8 cellular contexts compared by ENCODE assay signal in genomic region chr6:33771342-33772113, GRCh38. TPM values are rescaled to one million over a fixed set of nuclear protein-coding genes. Genes with fewer than 3 reads are reported as not detected.
DNase-seq lines count a peak whose midpoint lies in the region; ATAC-seq and TF ChIP-seq lines count a peak whose summit lies in the region.

No MANE protein-coding gene starts in this region.

- intact Hi-C loops in esophagus squamous epithelium (cut with DNase I): no loop called here

- H3K4me1 Mint-ChIP-seq in HFFc6 (ENCODE audit: low read depth): peaks cover 70% of the 10 kb centered on the region
- peaks cover 11% of the 10 kb centered on the region for H3K4me1 Mint-ChIP-seq in activated T-cell treated with anti-CD3 and anti-CD28 coated beads, Interleukin-2, amount 50 U/mL, for 24 hours (ENCODE audit: low read depth)
- peaks cover 6 to 13% (median 12%) of the 10 kb centered on the region in 3 donors for H3K4me1 Mint-ChIP-seq in naive B cell

- H3K36me3 Mint-ChIP-seq in HFFc6 (ENCODE audit: low read depth) (peaks cover 32% of the 10 kb centered on the region), naive B cell (peaks cover 0 to 10% of the 10 kb centered on the region in 2 donors)
- peaks cover 46% of the 10 kb centered on the region for H3K36me3 Mint-ChIP-seq in activated T-cell treated with anti-CD3 and anti-CD28 coated beads, Interleukin-2, amount 50 U/mL, for 24 hours (ENCODE audit: low read depth)

- DNase-seq in HFFc6 (peak; percentile 97), NT2/D1 (ENCODE audit: low read depth, low spot score) (no peak), esophagus squamous epithelium (lab: John Stamatoyannopoulos, UW) (no peak), naive B cell (peak; percentile 53)
- peak; percentile 82 for DNase-seq in activated T-cell treated with anti-CD3 and anti-CD28 coated beads, Interleukin-2, amount 50 U/mL, for 24 hours
- DNase-seq in stimulated activated CD8-positive, alpha-beta memory T cell treated with anti-CD3 and anti-CD28 coated beads, Interleukin-7, amount 100 ng/mL, for 4 hours (ENCODE audit: low read depth in 2 of 2): peak; percentile 14 to 44

- H3K4me3 Mint-ChIP-seq in HFFc6: peak overlapping the region; percentile 73
- H3K4me3 Mint-ChIP-seq in activated T-cell treated with anti-CD3 and anti-CD28 coated beads, Interleukin-2, amount 50 U/mL, for 24 hours: no peak overlapping the region
- H3K4me3 Mint-ChIP-seq in naive B cell: peak overlapping the region in 1 of 8 donors; percentile 24

- H3K9ac ChIP-seq in NT2/D1 (ENCODE audit: insufficient read length, low read depth): peak overlapping the region; percentile 57

- H3K9me3 Mint-ChIP-seq in HFFc6 (no peaks in the 10 kb centered on the region), naive B cell (peaks cover 0 to 8% (median 0%) of the 10 kb centered on the region in 7 donors)
- no peaks in the 10 kb centered on the region for H3K9me3 Mint-ChIP-seq in activated T-cell treated with anti-CD3 and anti-CD28 coated beads, Interleukin-2, amount 50 U/mL, for 24 hours

- peak in 2 of 4 donors; percentile 4 to 24 for TF ChIP-seq POLR2A in esophagus squamous epithelium (IDR thresholded peaks at IDR 0.05)

- no peak overlapping the region for H3K4me3 ChIP-seq in NT2/D1 (ENCODE audit: insufficient read length, low read depth)
- peak overlapping the region in 2 of 4 donors; percentile 19 to 38 for H3K4me3 ChIP-seq in esophagus squamous epithelium

- H3K4me1 ChIP-seq in NT2/D1 (ENCODE audit: insufficient read depth, insufficient read length): peaks cover 23% of the 10 kb centered on the region
- H3K4me1 ChIP-seq in esophagus squamous epithelium: peaks cover 19 to 56% (median 36%) of the 10 kb centered on the region in 3 donors

- H3K27me3 Mint-ChIP-seq in HFFc6 (ENCODE audit: insufficient read depth): peaks cover 4% of the 10 kb centered on the region; the same call in 1 of the 2 replicates
- peaks cover 8% of the 10 kb centered on the region for H3K27me3 Mint-ChIP-seq in activated T-cell treated with anti-CD3 and anti-CD28 coated beads, Interleukin-2, amount 50 U/mL, for 24 hours
- peaks cover 0 to 16% (median 5%) of the 10 kb centered on the region in 3 donors for H3K27me3 Mint-ChIP-seq in naive B cell

- H3K27ac Mint-ChIP-seq in HFFc6 (peak overlapping the region; percentile 94), naive B cell (peak overlapping the region in 2 of 6 donors; percentile 59 to 60)
- H3K27ac Mint-ChIP-seq in activated T-cell treated with anti-CD3 and anti-CD28 coated beads, Interleukin-2, amount 50 U/mL, for 24 hours: peak overlapping the region; percentile 47

- H3K27ac ChIP-seq in C4-2B (no peak overlapping the region), esophagus squamous epithelium (peak overlapping the region; percentile 28 to 89 (median 76))

- H3K9me3 ChIP-seq in NT2/D1 (ENCODE audit: insufficient read depth, low read length): no peaks in the 10 kb centered on the region
- H3K9me3 ChIP-seq in esophagus squamous epithelium: no peaks in the 10 kb centered on the region

- WGBS in esophagus squamous epithelium, 2 donors: 7 to 25% methylated on average over 6 to 15 of the region's 43 CpGs

- TF ChIP-seq CTCF in C4-2B (conservative IDR thresholded peaks at IDR 0.05) (peak; percentile 99), HFFc6 (IDR thresholded peaks at IDR 0.05) (peak; percentile 98), esophagus squamous epithelium (IDR thresholded peaks at IDR 0.05) (peak; percentile 82 to 98 (median 96))

- H3K27me3 ChIP-seq in NT2/D1 (ENCODE audit: insufficient read depth, insufficient read length) (no peaks in the 10 kb centered on the region), esophagus squamous epithelium (no peaks in the 10 kb centered on the region)

- H3K36me3 ChIP-seq in NT2/D1 (ENCODE audit: insufficient read depth, insufficient read length, low read length) (peaks cover 41% of the 10 kb centered on the region), esophagus squamous epithelium (peaks cover 11 to 47% (median 34%) of the 10 kb centered on the region in 3 donors)

- ATAC-seq in naive B cell (ENCODE audit: low read depth in 2 of 2) (peak; percentile 77 to 81), HG02870 (IDR thresholded peaks at IDR 0.05; ENCODE audit: unreplicated experiment) (no peak)

RNA-seq across cellular contexts. Expression of gene LEMD2, which starts 17.4 kb away (rescaled TPM):
- 10 to 100 TPM; 42.4 to 46.7 (median 44.9) TPM for total RNA-seq in HFFc6 (2021; fragmentation: NEBNext Ultra II Directional; extraction: Animal tissue kit (Norgen Biotek cat#: 25700))
- 10 to 100 TPM; 37.7 to 47.2 (median 42.3) TPM for total RNA-seq in esophagus squamous epithelium
- polyA plus RNA-seq in naive B cell (ENCODE audit: low read depth in 6 of 6): 10 to 100 TPM; 15.4 to 51.3 (median 27.9) TPM

RNA-seq across cellular contexts. Expression of gene IP6K3, which starts 24.8 kb away (rescaled TPM):
- total RNA-seq in HFFc6 (2021; fragmentation: NEBNext Ultra II Directional; extraction: Animal tissue kit (Norgen Biotek cat#: 25700)): under 1 TPM in 4 of 6 experiments, not detected in 2; 0.25 to 0.83 (median 0.50) TPM
- total RNA-seq in esophagus squamous epithelium: 1 to 10 TPM in 2 of 4 donors, under 1 TPM in 1, not detected in 1; 0.75 to 5.5 (median 1.7) TPM
- not detected for polyA plus RNA-seq in naive B cell (ENCODE audit: low read depth in 6 of 6)

RNA-seq across cellular contexts. Expression of gene MLN, which starts 32.3 kb away (rescaled TPM):
- total RNA-seq in HFFc6 (2021; fragmentation: NEBNext Ultra II Directional; extraction: Animal tissue kit (Norgen Biotek cat#: 25700)): not detected
- total RNA-seq in esophagus squamous epithelium: not detected
- polyA plus RNA-seq in naive B cell (ENCODE audit: low read depth in 6 of 6): not detected

Comparison
In these comparisons a context has a peak if more than half of its experiments do, and no peak if none do; other contexts are left out.
1. DNase-seq: peak in HFFc6 (single experiment), activated T-cell treated with anti-CD3 and anti-CD28 coated beads, Interleukin-2, amount 50 U/mL, for 24 hours (single experiment), naive B cell (single experiment) and stimulated activated CD8-positive, alpha-beta memory T cell treated with anti-CD3 and anti-CD28 coated beads, Interleukin-7, amount 100 ng/mL, for 4 hours (2 of 2); none in NT2/D1 (single experiment) and esophagus squamous epithelium (single experiment).
2. Peak in every context shown above with its lines, with median percentiles within 50 percentile points of each other: CTCF ChIP-seq.